Comparison of ENCODE assay signal across 8 cellular contexts in genomic region chr5:10111575-10111974, GRCh38.
DNase-seq lines count a peak whose midpoint lies in the region; ATAC-seq and TF ChIP-seq lines count a peak whose summit lies in the region.

No MANE protein-coding gene starts in this region.

- H3K27me3 ChIP-seq in left ventricle myocardium inferior (ENCODE audit: low read depth) (no peaks in the 10 kb centered on the region), adrenal gland (no peaks in the 10 kb centered on the region), mesendoderm (ENCODE audit: insufficient read depth, low read length, poor library complexity) (no peaks in the 10 kb centered on the region)

- H3K79me2 ChIP-seq in mesendoderm (ENCODE audit: control insufficient read depth, insufficient read depth, low read length): no peaks in the 10 kb centered on the region

- intact Hi-C loops in left ventricle myocardium inferior (cut with micrococcal nuclease): no loop called here
- intact Hi-C loops in left cardiac atrium (cut with DNase I): no loop called here
- intact Hi-C loops in adrenal gland (cut with DNase I): no loop called here

- H3K36me3 ChIP-seq in left ventricle myocardium inferior (no peaks in the 10 kb centered on the region), adrenal gland (replicated peaks in 1 of 2) (no peaks in the 10 kb centered on the region), mesendoderm (ENCODE audit: control insufficient read depth, insufficient read depth, low read length) (no peaks in the 10 kb centered on the region)

- H2BK15ac ChIP-seq in mesendoderm (replicated peaks; ENCODE audit: low read depth): no peak overlapping the region

- H2BK120ac ChIP-seq in mesendoderm (ENCODE audit: low read depth, low read length): no peak overlapping the region

- peak; percentile 53 for TF ChIP-seq CTCF in left ventricle myocardium inferior (IDR thresholded peaks at IDR 0.05; ENCODE audit: borderline replicate concordance)
- peak in 4 of 6 experiments; percentile 32 to 51 (median 46) for TF ChIP-seq CTCF in adrenal gland (IDR thresholded peaks at IDR 0.05)

- ATAC-seq in left cardiac atrium: no peak
- no peak for ATAC-seq in GM19467 (IDR thresholded peaks at IDR 0.05; ENCODE audit: unreplicated experiment)
- no peak for ATAC-seq in HG03457 (IDR thresholded peaks at IDR 0.05; ENCODE audit: unreplicated experiment)

- no peak overlapping the region for H3K4me2 ChIP-seq in mesendoderm (ENCODE audit: low read length)

- no peak overlapping the region for H3K23ac ChIP-seq in mesendoderm (ENCODE audit: low read length)

- H2BK5ac ChIP-seq in mesendoderm (ENCODE audit: low read length): no peak overlapping the region

- WGBS in adrenal gland, 4 donors: 52 to 64% (median 59%) methylated on average over 8 of the region's 8 CpGs
- no CpG with 5 or more reads among the region's 8 CpGs for WGBS in mesendoderm (ENCODE audit: extremely low coverage, insufficient coverage, low lambda C conversion rate)

- H3K18ac ChIP-seq in mesendoderm (ENCODE audit: low read length): no peak overlapping the region

- H3K56ac ChIP-seq in mesendoderm (ENCODE audit: low read length): no peak overlapping the region

- no peaks in the 10 kb centered on the region for H3K79me1 ChIP-seq in mesendoderm (ENCODE audit: low read length)

- H4K5ac ChIP-seq in mesendoderm (ENCODE audit: low read length): no peak overlapping the region

- H3K9me3 ChIP-seq in left ventricle myocardium inferior (replicated peaks) (peaks cover 6% of the 10 kb centered on the region), adrenal gland (replicated peaks in 1 of 3) (no peaks in the 10 kb centered on the region)

- DNase-seq in left ventricle myocardium inferior: no peak
- no peak for DNase-seq in left cardiac atrium
- peak; percentile 25 for DNase-seq in LHCN-M2 (ENCODE audit: low read depth)
- peak in 5 of 7 donors; percentile 25 to 64 (median 50) for DNase-seq in adrenal gland
- peak; percentile 87 for DNase-seq in mesendoderm
- no peak for DNase-seq in NCI-H2227 (lab: John Stamatoyannopoulos, UW; ENCODE audit: unreplicated experiment)

- H3K4me3 ChIP-seq in left ventricle myocardium inferior (no peak overlapping the region), adrenal gland (no peak overlapping the region), mesendoderm (ENCODE audit: low read length) (no peak overlapping the region)

- H2AK5ac ChIP-seq in mesendoderm (ENCODE audit: low read length): no peak overlapping the region

- no peak overlapping the region for H4K8ac ChIP-seq in mesendoderm (ENCODE audit: low read depth, low read length)

- H3K9ac ChIP-seq in mesendoderm (ENCODE audit: low read length): no peak overlapping the region

- H3K27ac ChIP-seq in left ventricle myocardium inferior (replicated peaks) (no peak overlapping the region), adrenal gland (no peak overlapping the region), mesendoderm (ENCODE audit: low read depth, low read length) (no peak overlapping the region)

- no peak overlapping the region for H3K4ac ChIP-seq in mesendoderm (ENCODE audit: low read depth, low read length)

- H3K4me1 ChIP-seq in left ventricle myocardium inferior (no peaks in the 10 kb centered on the region), adrenal gland (replicated peaks in 1 of 2) (no peaks in the 10 kb centered on the region), mesendoderm (ENCODE audit: control insufficient read depth, low read depth, low read length) (no peaks in the 10 kb centered on the region)

- no peak for TF ChIP-seq POLR2A in adrenal gland (IDR thresholded peaks at IDR 0.05)

Comparison
In these comparisons a context has a peak if more than half of its experiments do, and no peak if none do; other contexts are left out.
1. DNase-seq: peak in LHCN-M2 (single experiment), adrenal gland (5 of 7) and mesendoderm (single experiment); none in left ventricle myocardium inferior (single experiment), left cardiac atrium (single experiment) and NCI-H2227 (single experiment).